1 cellular context compared by ENCODE assay signal in genomic region chr2:177618270-177619253, GRCh38.
TF ChIP-seq lines count a peak whose summit lies in the region.

No MANE protein-coding gene starts in this region.

TF ChIP-seq in HepG2, 621 proteins besides CTCF, POLR2A, EP300 and RAD21 (continued from another document and continues in another):
- peak; percentile 99 for TF ChIP-seq ARID4A (CRISPR knock-in tag; IDR thresholded peaks at IDR 0.05; ENCODE audit: borderline replicate concordance)
- peak; percentile 39 for TF ChIP-seq ZNF18 (CRISPR knock-in tag; IDR thresholded peaks at IDR 0.05; ENCODE audit: insufficient replicate concordance)
- 0 out of 2 replicates have a peak, but pooled peaks have one; percentile 13 for TF ChIP-seq ZNF367 (CRISPR knock-in tag; IDR thresholded peaks at IDR 0.05; ENCODE audit: borderline replicate concordance)
- peak; percentile 96 for TF ChIP-seq ASH2L (IDR thresholded peaks at IDR 0.05; ENCODE audit: insufficient read length, low read depth, low read length)
- peak; percentile 70; the same call in 1 of the 2 replicates for TF ChIP-seq ZSCAN22 (CRISPR knock-in tag; IDR thresholded peaks at IDR 0.05)
- TF ChIP-seq MNT (IDR thresholded peaks at IDR 0.05), result no peak
- TF ChIP-seq ZNF644 (CRISPR knock-in tag; IDR thresholded peaks at IDR 0.05; ENCODE audit: low read depth), result peak; percentile 78; the same call in 1 of the 2 replicates
- TF ChIP-seq TSC22D2 (CRISPR knock-in tag; IDR thresholded peaks at IDR 0.05; ENCODE audit: borderline replicate concordance), result 0 out of 2 replicates have a peak, but pooled peaks have one; percentile 22
- 0 out of 2 replicates have a peak, but pooled peaks have one; percentile 49 for TF ChIP-seq ZSCAN21 (CRISPR knock-in tag; IDR thresholded peaks at IDR 0.05; ENCODE audit: borderline replicate concordance)
- TF ChIP-seq ZNF773 (CRISPR knock-in tag; IDR thresholded peaks at IDR 0.05; ENCODE audit: borderline replicate concordance), result no peak; the same call in 1 of the 2 replicates
- 0 out of 2 replicates have a peak, but pooled peaks have one; percentile 57 for TF ChIP-seq NFAT5 (CRISPR knock-in tag; IDR thresholded peaks at IDR 0.05)
- no peak for TF ChIP-seq ZNF670 (CRISPR knock-in tag; IDR thresholded peaks at IDR 0.05; ENCODE audit: borderline replicate concordance)
- TF ChIP-seq ZHX2 (IDR thresholded peaks at IDR 0.05; ENCODE audit: low read depth), result peak; percentile 73
- no peak for TF ChIP-seq ZHX2 (CRISPR knock-in tag; IDR thresholded peaks at IDR 0.05; ENCODE audit: borderline replicate concordance)
- TF ChIP-seq ZNF281 (CRISPR knock-in tag; IDR thresholded peaks at IDR 0.05; ENCODE audit: borderline replicate concordance), result peak; percentile 72; the same call in 1 of the 2 replicates
- TF ChIP-seq ZNF510 (CRISPR knock-in tag; IDR thresholded peaks at IDR 0.05; ENCODE audit: low read depth), result peak; percentile 97
- peak; percentile 95 for TF ChIP-seq HDAC1 (CRISPR knock-in tag; IDR thresholded peaks at IDR 0.05)
- no peak for TF ChIP-seq ZBTB21 (CRISPR knock-in tag; IDR thresholded peaks at IDR 0.05)
- no peak for TF ChIP-seq TRIM22 (IDR thresholded peaks at IDR 0.05)
- peak; percentile 94 for TF ChIP-seq ZNF605 (CRISPR knock-in tag; IDR thresholded peaks at IDR 0.05)
- TF ChIP-seq SNAPC2 (CRISPR knock-in tag; IDR thresholded peaks at IDR 0.05), result peak; percentile 70; the same call in 1 of the 2 replicates
- TF ChIP-seq ATRX (CRISPR knock-in tag; IDR thresholded peaks at IDR 0.05; ENCODE audit: borderline replicate concordance), result peak; percentile 50; the same call in 1 of the 2 replicates
- TF ChIP-seq ZNF749 (CRISPR knock-in tag; IDR thresholded peaks at IDR 0.05; ENCODE audit: borderline replicate concordance), result peak; percentile 74; the same call in 1 of the 2 replicates
- peak; percentile 79; the same call in 1 of the 2 replicates for TF ChIP-seq ZNF598 (CRISPR knock-in tag; IDR thresholded peaks at IDR 0.05; ENCODE audit: borderline replicate concordance)
- 0 out of 2 replicates have a peak, but pooled peaks have one; percentile 39 for TF ChIP-seq ZNF275 (CRISPR knock-in tag; IDR thresholded peaks at IDR 0.05; ENCODE audit: borderline replicate concordance)
